1 cellular context compared by ENCODE assay signal in genomic region chr1:7108251-7108650, GRCh38.
TF ChIP-seq lines count a peak whose summit lies in the region.

No MANE protein-coding gene starts in this region.

TF ChIP-seq in WTC11, 78 proteins besides CTCF, POLR2A, EP300 and RAD21 (continued from another document):
- no peak for TF ChIP-seq AFF4 (CRISPR knock-in tag; IDR thresholded peaks at IDR 0.05; ENCODE audit: borderline replicate concordance)
- TF ChIP-seq ZNF232 (CRISPR knock-in tag; IDR thresholded peaks at IDR 0.05), result no peak
